Comparison of ENCODE assay signal across 20 cellular contexts in the genomic region with DNA sequence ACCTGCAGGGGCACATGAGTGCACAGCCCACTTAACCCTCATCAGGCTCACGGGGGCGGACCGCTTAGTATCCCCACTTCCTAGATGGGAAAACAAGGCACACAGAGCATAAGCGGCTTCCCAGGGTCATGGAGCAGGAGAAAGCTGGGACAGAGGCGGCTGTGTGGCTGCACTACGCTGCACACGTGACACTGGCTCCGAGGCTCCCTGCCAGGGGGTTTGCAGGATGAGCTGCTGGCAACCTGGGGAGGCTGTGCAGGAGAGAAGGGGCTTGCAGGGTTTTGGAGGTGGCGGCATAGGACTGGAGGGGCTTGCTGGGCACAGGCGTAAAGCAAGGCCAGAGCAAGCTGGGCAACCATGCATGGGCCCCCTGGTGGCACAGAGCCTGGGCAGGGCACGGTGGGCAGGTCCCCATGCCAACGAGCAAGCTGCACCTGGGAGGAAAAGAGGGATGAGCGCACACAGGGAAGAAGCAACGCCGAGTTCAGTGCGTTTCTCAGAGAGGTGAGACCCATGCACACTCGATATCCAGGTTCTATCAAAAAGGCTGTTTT.
"Had no signal": no experiment of that assay in that cellular context is flagged by ENCODE, and none has a peak within 500 bp of the region (broad histone marks: within the 10 kb centered on the region; RNA-seq: fewer than 3 reads in every experiment).

No MANE protein-coding gene starts in this region.

- H2AFZ ChIP-seq: hepatocyte had no signal

- H3K4me2 ChIP-seq: hepatocyte had no signal

- DNase-seq: activated CD8-positive, alpha-beta memory T cell treated with anti-CD3 and anti-CD28 coated beads, Interleukin-2, amount 50 U/mL, for 4 hours; activated naive CD4-positive, alpha-beta T cell; activated naive CD8-positive, alpha-beta T cell treated with anti-CD3 and anti-CD28 coated beads, Interleukin-2, amount 10 ng/mL, durations not matched to agents 7 days and 5 days; activated T-cell treated with anti-CD3 and anti-CD28 coated beads, Interleukin-2, amount 50 U/mL, for 24 hours; dermis blood vessel endothelial cell; effector memory CD4-positive, alpha-beta T cell; foreskin keratinocyte; immature natural killer cell; natural killer cell; ovary; stimulated activated CD4-positive, alpha-beta T cell treated with anti-CD3 and anti-CD28 coated beads, Interleukin-4, amount 100 ng/mL, for 1 hour; stimulated activated naive CD4-positive, alpha-beta T cell treated with Interleukin-2 at 50 U/mL for 16 hours; T1000; thyroid gland had no signal

- H3K4me3 ChIP-seq: cardiac muscle cell, hepatocyte, left lung, lung, ovary, thyroid gland had no signal

- H3K9me3 ChIP-seq: left lung, neutrophil, ovary, thyroid gland had no signal

- ATAC-seq: foreskin keratinocyte, left lung, natural killer cell, WTC11 had no signal

- H3K4me1 ChIP-seq: foreskin keratinocyte, left lung, thyroid gland had no signal

- H3K79me2 ChIP-seq: hepatocyte had no signal

- H3K36me3 ChIP-seq: ovary had no signal

- H3K27me3 ChIP-seq: cardiac muscle cell, foreskin keratinocyte, hepatocyte, left lung, neutrophil, ovary, thyroid gland had no signal

- H3K27ac ChIP-seq: cardiac muscle cell, foreskin keratinocyte, hepatocyte, left lung, neutrophil, ovary, thyroid gland had no signal
